ENCODE assay signal across 10 cellular contexts in genomic region chr16:27322858-27323780, GRCh38. TPM values are rescaled to one million over a fixed set of nuclear protein-coding genes. Genes with fewer than 3 reads are reported as not detected.
DNase-seq lines count a peak whose midpoint lies in the region; ATAC-seq and FAIRE-seq lines count a peak whose summit lies in the region.
"Had no signal": no experiment of that assay in that cellular context is flagged by ENCODE, and none has a peak within 500 bp of the region (broad histone marks: within the 10 kb centered on the region; RNA-seq: fewer than 3 reads in every experiment).

No MANE protein-coding gene starts in this region.

- 55 to 75% (median 56%) methylated on average over 9 of the region's 9 CpGs for WGBS in small intestine, 3 donors

- peak overlapping the region; percentile 63 to 64 for H3K4me3 Mint-ChIP-seq in activated T-cell treated with anti-CD3 and anti-CD28 coated beads, Interleukin-2, amount 50 U/mL, for 72 hours
- no peak overlapping the region for H3K4me3 Mint-ChIP-seq in immature natural killer cell

- no peaks in the 10 kb centered on the region for H3K9me3 Mint-ChIP-seq in activated T-cell treated with anti-CD3 and anti-CD28 coated beads, Interleukin-2, amount 50 U/mL, for 72 hours
- no peaks in the 10 kb centered on the region for H3K9me3 Mint-ChIP-seq in immature natural killer cell

- peaks cover 98% of the 10 kb centered on the region for H3K4me1 Mint-ChIP-seq in activated T-cell treated with anti-CD3 and anti-CD28 coated beads, Interleukin-2, amount 50 U/mL, for 72 hours (ENCODE audit: low read depth)
- peaks cover 48 to 56% of the 10 kb centered on the region in 2 donors for H3K4me1 Mint-ChIP-seq in immature natural killer cell

- no peaks in the 10 kb centered on the region for H3K27me3 ChIP-seq in small intestine (ENCODE audit: control insufficient read depth in 2 of 2, insufficient read depth in 2 of 2, low read length in 2 of 2)
- no peaks in the 10 kb centered on the region for H3K27me3 ChIP-seq in effector memory CD4-positive, alpha-beta T cell (replicated peaks; ENCODE audit: control insufficient read depth, insufficient read depth, low read length, poor library complexity, severe bottlenecking)
- H3K27me3 ChIP-seq: left lung had no signal

- H3K4me1 ChIP-seq in small intestine (ENCODE audit: control insufficient read depth in 2 of 2, insufficient read depth in 1 of 2, low read depth in 1 of 2, low read length in 1 of 2), result peaks cover 7 to 20% of the 10 kb centered on the region in 2 donors
- peaks cover 68% of the 10 kb centered on the region for H3K4me1 ChIP-seq in effector memory CD4-positive, alpha-beta T cell (ENCODE audit: control insufficient read depth, insufficient read depth, low read length, poor library complexity, severe bottlenecking)

- H3K9me3 ChIP-seq in small intestine (ENCODE audit: control insufficient read depth, low read depth), result no peaks in the 10 kb centered on the region
- no peaks in the 10 kb centered on the region for H3K9me3 ChIP-seq in effector memory CD4-positive, alpha-beta T cell (ENCODE audit: control insufficient read depth, low read length)
- H3K9me3 ChIP-seq: left lung had no signal

- peak; percentile 28 for DNase-seq in SIG-M5 treated with dmso at 0.1 percent for 504 hours (lab: John Stamatoyannopoulos, UW; ENCODE audit: unreplicated experiment)
- no peak for DNase-seq in SIG-M5 (lab: John Stamatoyannopoulos, UW)
- DNase-seq in activated T-cell treated with anti-CD3 and anti-CD28 coated beads, Interleukin-2, amount 50 U/mL, for 72 hours, result no peak
- DNase-seq in immature natural killer cell, result no peak
- peak; percentile 98 for DNase-seq in small intestine
- DNase-seq in effector memory CD4-positive, alpha-beta T cell, result no peak
- DNase-seq in NCI-H1092 (lab: John Stamatoyannopoulos, UW), result no peak
- no peak for DNase-seq in NCI-H2171 (lab: John Stamatoyannopoulos, UW)
- DNase-seq: left lung had no signal

- no peak overlapping the region for H3K4me3 ChIP-seq in small intestine (ENCODE audit: low read depth in 1 of 2, low read length in 2 of 2)
- H3K4me3 ChIP-seq in effector memory CD4-positive, alpha-beta T cell (ENCODE audit: insufficient read depth, low read depth, low read length, poor library complexity, severe bottlenecking), result no peak overlapping the region
- H3K4me3 ChIP-seq: left lung had no signal

- FAIRE-seq in small intestine (lab: Jason Lieb, UNC), result no peak

- H3K36me3 ChIP-seq in small intestine (ENCODE audit: control insufficient read depth in 2 of 2, insufficient read depth in 2 of 2, low read length in 2 of 2), result no peaks in the 10 kb centered on the region
- H3K36me3 ChIP-seq in effector memory CD4-positive, alpha-beta T cell (ENCODE audit: control insufficient read depth, insufficient read depth, low read length), result peaks cover 8% of the 10 kb centered on the region

- H3K27ac Mint-ChIP-seq in activated T-cell treated with anti-CD3 and anti-CD28 coated beads, Interleukin-2, amount 50 U/mL, for 72 hours, result peak overlapping the region; percentile 97
- H3K27ac Mint-ChIP-seq in immature natural killer cell, result peak overlapping the region in 5 of 6 donors; percentile 4 to 66 (median 56)

- H3K27me3 Mint-ChIP-seq in activated T-cell treated with anti-CD3 and anti-CD28 coated beads, Interleukin-2, amount 50 U/mL, for 72 hours (ENCODE audit: low read depth), result no peaks in the 10 kb centered on the region
- H3K27me3 Mint-ChIP-seq in immature natural killer cell (ENCODE audit: low read depth in 3 of 3), result peaks cover 0 to 6% (median 0%) of the 10 kb centered on the region in 3 donors

- no peak for ATAC-seq in activated T-cell treated with anti-CD3 and anti-CD28 coated beads, Interleukin-2, amount 50 U/mL, for 72 hours (replicated peaks in 1 of 2)
- ATAC-seq: left lung had no signal

- H3K36me3 Mint-ChIP-seq in activated T-cell treated with anti-CD3 and anti-CD28 coated beads, Interleukin-2, amount 50 U/mL, for 72 hours (ENCODE audit: insufficient read depth in 2 of 2), result peaks cover 23 to 61% of the 10 kb centered on the region in 2 donors
- H3K36me3 Mint-ChIP-seq in immature natural killer cell, result no peaks in the 10 kb centered on the region

- H3K27ac ChIP-seq in small intestine (ENCODE audit: low read depth in 1 of 2, low read length in 1 of 2), result peak overlapping the region; percentile 57 to 91
- no peak overlapping the region for H3K27ac ChIP-seq in effector memory CD4-positive, alpha-beta T cell (ENCODE audit: insufficient read depth, low read length, poor library complexity, severe bottlenecking)
- H3K27ac ChIP-seq: 22Rv1 had no signal

RNA-seq across cellular contexts. Expression of gene IL4R, which starts 9.3 kb away (rescaled TPM):
- 100 to 1,000 TPM; 313 to 348 TPM for total RNA-seq in activated T-cell treated with anti-CD3 and anti-CD28 coated beads, Interleukin-2, amount 50 U/mL, for 72 hours
- polyA plus RNA-seq in immature natural killer cell, result 10 to 100 TPM; 15.7 to 38.7 (median 20.1) TPM
- polyA plus RNA-seq in small intestine, result 10 to 100 TPM; 28.1 to 32.7 (median 28.6) TPM

RNA-seq across cellular contexts. Expression of gene NSMCE1, which starts 54.5 kb away (rescaled TPM):
- 100 to 1,000 TPM; 119 to 165 TPM for total RNA-seq in activated T-cell treated with anti-CD3 and anti-CD28 coated beads, Interleukin-2, amount 50 U/mL, for 72 hours
- 100 to 1,000 TPM; 133 to 162 (median 148) TPM for polyA plus RNA-seq in immature natural killer cell
- polyA plus RNA-seq in small intestine, result 10 to 100 TPM; 37.8 to 66.1 (median 42.7) TPM

Comparison
In these comparisons a context has a peak if more than half of its experiments do, and no peak if none do; other contexts are left out.
1. DNase-seq: peak in SIG-M5 treated with dmso at 0.1 percent for 504 hours (single experiment) and small intestine (single experiment); none in SIG-M5 (single experiment), activated T-cell treated with anti-CD3 and anti-CD28 coated beads, Interleukin-2, amount 50 U/mL, for 72 hours (0 of 2), immature natural killer cell (0 of 3), effector memory CD4-positive, alpha-beta T cell (0 of 3), NCI-H1092 (single experiment) and NCI-H2171 (single experiment).
2. H3K4me3 Mint-ChIP-seq: peak in activated T-cell treated with anti-CD3 and anti-CD28 coated beads, Interleukin-2, amount 50 U/mL, for 72 hours (2 of 2); none in immature natural killer cell (0 of 5).